Comparison of ENCODE assay signal across 8 cellular contexts in the genomic region with DNA sequence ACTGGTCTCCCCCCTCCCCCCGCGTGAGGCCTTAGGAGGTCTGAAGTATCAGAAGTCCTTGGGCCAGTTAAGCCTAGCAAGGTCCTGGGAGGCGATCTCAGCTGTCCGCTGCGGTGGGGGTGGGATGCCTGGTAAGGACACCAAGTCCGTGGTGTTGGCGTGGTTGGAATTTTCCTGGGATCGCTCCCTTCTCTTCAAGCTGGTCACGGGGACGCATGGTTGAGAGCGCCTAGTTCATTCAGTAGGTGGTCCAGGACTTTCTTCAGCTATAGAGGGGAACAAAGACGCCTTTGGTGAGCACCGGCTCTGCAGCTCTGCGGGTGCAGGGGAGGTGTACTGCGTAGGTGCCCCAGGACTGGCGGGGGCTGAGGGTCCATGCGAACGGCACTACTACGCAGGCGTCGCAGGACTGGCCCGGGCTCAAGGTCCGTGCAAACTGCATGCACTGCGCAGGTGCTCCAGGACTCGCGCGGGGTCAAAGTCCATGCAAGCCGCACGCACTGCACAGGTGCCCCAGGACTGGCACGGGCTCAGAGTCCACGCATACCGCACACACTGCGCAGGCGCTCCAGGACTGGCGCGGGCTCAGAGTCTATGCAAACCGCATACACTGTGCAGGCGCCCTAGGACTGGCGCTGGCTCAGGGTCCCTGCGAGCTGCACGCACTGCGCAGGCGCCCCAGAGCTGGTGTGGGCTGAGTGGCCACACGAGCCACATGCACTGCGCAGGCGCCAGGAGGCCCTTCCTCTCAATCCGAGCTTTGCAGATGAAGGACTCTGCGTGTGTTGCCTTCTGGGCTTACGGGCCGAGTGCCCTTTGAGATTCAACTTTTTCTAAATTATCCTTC. TPM values are rescaled to one million over a fixed set of nuclear protein-coding genes. Genes with fewer than 3 reads are reported as not detected.
DNase-seq lines count a peak whose midpoint lies in the region; ATAC-seq and TF ChIP-seq lines count a peak whose summit lies in the region.

No MANE protein-coding gene starts in this region.

- peak; percentile 19 for DNase-seq in DMS 273 treated with DMSO at 0.1 percent for 48 hours (lab: John Stamatoyannopoulos, UW)
- DNase-seq in MV-4-11 (lab: John Stamatoyannopoulos, UW) = peak; percentile 88
- peak; percentile 83 for DNase-seq in activated CD4-positive, alpha-beta T cell treated with anti-CD3 and anti-CD28 coated beads for 48 hours
- DNase-seq in lower lobe of right lung = peak; percentile 90
- DNase-seq in stimulated activated CD8-positive, alpha-beta memory T cell treated with anti-CD3 and anti-CD28 coated beads, Interleukin-12 subunit alpha, Interleukin-12 subunit beta, amount 100 ng/mL, for 1 hour (ENCODE audit: low read depth) = peak; percentile 30
- DNase-seq in NCI-H1436 treated with DMSO at 0.1 percent for 48 hours (lab: John Stamatoyannopoulos, UW) = no peak

- ATAC-seq in lower lobe of right lung (peak; percentile 78 to 88), GM19035 (IDR thresholded peaks at IDR 0.05; ENCODE audit: unreplicated experiment) (no peak)

- peak overlapping the region; percentile 93 for H3K27ac ChIP-seq in cingulate gyrus (ENCODE audit: low read depth, low read length)
- H3K27ac ChIP-seq in lower lobe of right lung = peak overlapping the region; percentile 64

- no peaks in the 10 kb centered on the region for H3K36me3 ChIP-seq in lower lobe of right lung

- peaks cover 45% of the 10 kb centered on the region for H3K4me1 ChIP-seq in lower lobe of right lung

- TF ChIP-seq CTCF in lower lobe of right lung (IDR thresholded peaks at IDR 0.05) = no peak

- H3K9me3 ChIP-seq in lower lobe of right lung = no peaks in the 10 kb centered on the region

- H3K4me3 ChIP-seq in lower lobe of right lung = peak overlapping the region; percentile 59

- intact Hi-C loops in lower lobe of right lung (cut with DNase I) = no loop called here

- no peaks in the 10 kb centered on the region for H3K27me3 ChIP-seq in lower lobe of right lung (ENCODE audit: low read depth)

RNA-seq across cellular contexts. Expression of a gene that starts 36.6 kb away (rescaled TPM):
- total RNA-seq in lower lobe of right lung = 139 TPM
